In the genomic region with DNA sequence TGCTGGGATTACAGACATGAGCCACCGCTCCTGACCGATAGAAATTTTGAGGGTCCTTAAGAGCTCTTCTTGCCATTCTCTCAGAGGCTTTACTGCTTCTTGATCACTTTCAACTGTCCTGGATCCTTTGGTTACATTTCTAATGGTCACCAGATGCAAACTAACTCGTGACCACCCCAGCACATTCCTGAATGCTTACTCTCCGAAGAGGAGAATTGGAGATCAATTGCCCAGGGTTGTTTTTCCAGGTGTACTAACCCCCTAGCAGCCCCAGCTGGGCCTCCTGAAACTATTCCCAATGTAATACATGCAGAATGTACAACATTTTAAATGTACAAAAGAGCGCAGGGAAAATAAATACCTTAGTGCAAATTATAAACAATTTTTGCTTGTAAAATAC, we compare ENCODE assay signal across 1 cellular context.
TF ChIP-seq lines count a peak whose summit lies in the region.

No MANE protein-coding gene starts in this region.

TF ChIP-seq in GM23338, 12 proteins besides CTCF, POLR2A, EP300 and RAD21 (continued from another document):
- TF ChIP-seq, protein P1, sequence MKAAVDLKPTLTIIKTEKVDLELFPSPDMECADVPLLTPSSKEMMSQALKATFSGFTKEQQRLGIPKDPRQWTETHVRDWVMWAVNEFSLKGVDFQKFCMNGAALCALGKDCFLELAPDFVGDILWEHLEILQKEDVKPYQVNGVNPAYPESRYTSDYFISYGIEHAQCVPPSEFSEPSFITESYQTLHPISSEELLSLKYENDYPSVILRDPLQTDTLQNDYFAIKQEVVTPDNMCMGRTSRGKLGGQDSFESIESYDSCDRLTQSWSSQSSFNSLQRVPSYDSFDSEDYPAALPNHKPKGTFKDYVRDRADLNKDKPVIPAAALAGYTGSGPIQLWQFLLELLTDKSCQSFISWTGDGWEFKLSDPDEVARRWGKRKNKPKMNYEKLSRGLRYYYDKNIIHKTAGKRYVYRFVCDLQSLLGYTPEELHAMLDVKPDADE (IDR thresholded peaks at IDR 0.05): no peak
- TF ChIP-seq EZH2phosphoT487 (IDR thresholded peaks at IDR 0.05; ENCODE audit: unreplicated experiment): no peak
- no peak for TF ChIP-seq EZH2 (IDR thresholded peaks at IDR 0.05; ENCODE audit: low read depth, unreplicated experiment)
- TF ChIP-seq POLR2AphosphoS5 (IDR thresholded peaks at IDR 0.05; ENCODE audit: low read depth): no peak
- no peak for TF ChIP-seq ZNF331 (CRISPR knock-in tag; IDR thresholded peaks at IDR 0.05; ENCODE audit: low read depth)
- no peak for TF ChIP-seq CREB1 (CRISPR knock-in tag; IDR thresholded peaks at IDR 0.05; ENCODE audit: low read depth)
- TF ChIP-seq, protein P2, sequence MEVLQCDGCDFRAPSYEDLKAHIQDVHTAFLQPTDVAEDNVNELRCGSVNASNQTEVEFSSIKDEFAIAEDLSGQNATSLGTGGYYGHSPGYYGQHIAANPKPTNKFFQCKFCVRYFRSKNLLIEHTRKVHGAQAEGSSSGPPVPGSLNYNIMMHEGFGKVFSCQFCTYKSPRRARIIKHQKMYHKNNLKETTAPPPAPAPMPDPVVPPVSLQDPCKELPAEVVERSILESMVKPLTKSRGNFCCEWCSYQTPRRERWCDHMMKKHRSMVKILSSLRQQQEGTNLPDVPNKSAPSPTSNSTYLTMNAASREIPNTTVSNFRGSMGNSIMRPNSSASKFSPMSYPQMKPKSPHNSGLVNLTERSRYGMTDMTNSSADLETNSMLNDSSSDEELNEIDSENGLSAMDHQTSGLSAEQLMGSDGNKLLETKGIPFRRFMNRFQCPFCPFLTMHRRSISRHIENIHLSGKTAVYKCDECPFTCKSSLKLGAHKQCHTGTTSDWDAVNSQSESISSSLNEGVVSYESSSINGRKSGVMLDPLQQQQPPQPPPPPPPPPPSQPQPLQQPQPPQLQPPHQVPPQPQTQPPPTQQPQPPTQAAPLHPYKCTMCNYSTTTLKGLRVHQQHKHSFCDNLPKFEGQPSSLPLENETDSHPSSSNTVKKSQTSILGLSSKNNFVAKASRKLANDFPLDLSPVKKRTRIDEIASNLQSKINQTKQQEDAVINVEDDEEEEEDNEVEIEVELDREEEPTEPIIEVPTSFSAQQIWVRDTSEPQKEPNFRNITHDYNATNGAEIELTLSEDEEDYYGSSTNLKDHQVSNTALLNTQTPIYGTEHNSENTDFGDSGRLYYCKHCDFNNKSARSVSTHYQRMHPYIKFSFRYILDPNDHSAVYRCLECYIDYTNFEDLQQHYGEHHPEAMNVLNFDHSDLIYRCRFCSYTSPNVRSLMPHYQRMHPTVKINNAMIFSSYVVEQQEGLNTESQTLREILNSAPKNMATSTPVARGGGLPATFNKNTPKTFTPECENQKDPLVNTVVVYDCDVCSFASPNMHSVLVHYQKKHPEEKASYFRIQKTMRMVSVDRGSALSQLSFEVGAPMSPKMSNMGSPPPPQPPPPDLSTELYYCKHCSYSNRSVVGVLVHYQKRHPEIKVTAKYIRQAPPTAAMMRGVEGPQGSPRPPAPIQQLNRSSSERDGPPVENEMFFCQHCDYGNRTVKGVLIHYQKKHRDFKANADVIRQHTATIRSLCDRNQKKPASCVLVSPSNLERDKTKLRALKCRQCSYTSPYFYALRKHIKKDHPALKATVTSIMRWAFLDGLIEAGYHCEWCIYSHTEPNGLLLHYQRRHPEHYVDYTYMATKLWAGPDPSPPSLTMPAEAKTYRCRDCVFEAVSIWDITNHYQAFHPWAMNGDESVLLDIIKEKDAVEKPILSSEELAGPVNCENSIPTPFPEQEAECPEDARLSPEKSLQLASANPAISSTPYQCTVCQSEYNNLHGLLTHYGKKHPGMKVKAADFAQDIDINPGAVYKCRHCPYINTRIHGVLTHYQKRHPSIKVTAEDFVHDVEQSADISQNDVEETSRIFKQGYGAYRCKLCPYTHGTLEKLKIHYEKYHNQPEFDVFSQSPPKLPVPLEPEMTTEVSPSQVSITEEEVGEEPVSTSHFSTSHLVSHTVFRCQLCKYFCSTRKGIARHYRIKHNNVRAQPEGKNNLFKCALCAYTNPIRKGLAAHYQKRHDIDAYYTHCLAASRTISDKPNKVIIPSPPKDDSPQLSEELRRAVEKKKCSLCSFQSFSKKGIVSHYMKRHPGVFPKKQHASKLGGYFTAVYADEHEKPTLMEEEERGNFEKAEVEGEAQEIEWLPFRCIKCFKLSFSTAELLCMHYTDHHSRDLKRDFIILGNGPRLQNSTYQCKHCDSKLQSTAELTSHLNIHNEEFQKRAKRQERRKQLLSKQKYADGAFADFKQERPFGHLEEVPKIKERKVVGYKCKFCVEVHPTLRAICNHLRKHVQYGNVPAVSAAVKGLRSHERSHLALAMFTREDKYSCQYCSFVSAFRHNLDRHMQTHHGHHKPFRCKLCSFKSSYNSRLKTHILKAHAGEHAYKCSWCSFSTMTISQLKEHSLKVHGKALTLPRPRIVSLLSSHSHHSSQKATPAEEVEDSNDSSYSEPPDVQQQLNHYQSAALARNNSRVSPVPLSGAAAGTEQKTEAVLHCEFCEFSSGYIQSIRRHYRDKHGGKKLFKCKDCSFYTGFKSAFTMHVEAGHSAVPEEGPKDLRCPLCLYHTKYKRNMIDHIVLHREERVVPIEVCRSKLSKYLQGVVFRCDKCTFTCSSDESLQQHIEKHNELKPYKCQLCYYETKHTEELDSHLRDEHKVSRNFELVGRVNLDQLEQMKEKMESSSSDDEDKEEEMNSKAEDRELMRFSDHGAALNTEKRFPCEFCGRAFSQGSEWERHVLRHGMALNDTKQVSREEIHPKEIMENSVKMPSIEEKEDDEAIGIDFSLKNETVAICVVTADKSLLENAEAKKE (CRISPR knock-in tag; IDR thresholded peaks at IDR 0.05): no peak
- TF ChIP-seq, protein P3, sequence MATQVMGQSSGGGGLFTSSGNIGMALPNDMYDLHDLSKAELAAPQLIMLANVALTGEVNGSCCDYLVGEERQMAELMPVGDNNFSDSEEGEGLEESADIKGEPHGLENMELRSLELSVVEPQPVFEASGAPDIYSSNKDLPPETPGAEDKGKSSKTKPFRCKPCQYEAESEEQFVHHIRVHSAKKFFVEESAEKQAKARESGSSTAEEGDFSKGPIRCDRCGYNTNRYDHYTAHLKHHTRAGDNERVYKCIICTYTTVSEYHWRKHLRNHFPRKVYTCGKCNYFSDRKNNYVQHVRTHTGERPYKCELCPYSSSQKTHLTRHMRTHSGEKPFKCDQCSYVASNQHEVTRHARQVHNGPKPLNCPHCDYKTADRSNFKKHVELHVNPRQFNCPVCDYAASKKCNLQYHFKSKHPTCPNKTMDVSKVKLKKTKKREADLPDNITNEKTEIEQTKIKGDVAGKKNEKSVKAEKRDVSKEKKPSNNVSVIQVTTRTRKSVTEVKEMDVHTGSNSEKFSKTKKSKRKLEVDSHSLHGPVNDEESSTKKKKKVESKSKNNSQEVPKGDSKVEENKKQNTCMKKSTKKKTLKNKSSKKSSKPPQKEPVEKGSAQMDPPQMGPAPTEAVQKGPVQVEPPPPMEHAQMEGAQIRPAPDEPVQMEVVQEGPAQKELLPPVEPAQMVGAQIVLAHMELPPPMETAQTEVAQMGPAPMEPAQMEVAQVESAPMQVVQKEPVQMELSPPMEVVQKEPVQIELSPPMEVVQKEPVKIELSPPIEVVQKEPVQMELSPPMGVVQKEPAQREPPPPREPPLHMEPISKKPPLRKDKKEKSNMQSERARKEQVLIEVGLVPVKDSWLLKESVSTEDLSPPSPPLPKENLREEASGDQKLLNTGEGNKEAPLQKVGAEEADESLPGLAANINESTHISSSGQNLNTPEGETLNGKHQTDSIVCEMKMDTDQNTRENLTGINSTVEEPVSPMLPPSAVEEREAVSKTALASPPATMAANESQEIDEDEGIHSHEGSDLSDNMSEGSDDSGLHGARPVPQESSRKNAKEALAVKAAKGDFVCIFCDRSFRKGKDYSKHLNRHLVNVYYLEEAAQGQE (IDR thresholded peaks at IDR 0.05; ENCODE audit: unreplicated experiment): no peak
- TF ChIP-seq ZNF114 (CRISPR knock-in tag; IDR thresholded peaks at IDR 0.05): no peak
